Comparison of ENCODE assay signal across 18 cellular contexts in genomic region chr18:44693030-44693784, GRCh38.
DNase-seq lines count a peak whose midpoint lies in the region; ATAC-seq and TF ChIP-seq lines count a peak whose summit lies in the region.
"Had no signal": no experiment of that assay in that cellular context is flagged by ENCODE, and none has a peak within 500 bp of the region (broad histone marks: within the 10 kb centered on the region; RNA-seq: fewer than 3 reads in every experiment).

No MANE protein-coding gene starts in this region.

- H3K4me3 Mint-ChIP-seq in stimulated activated memory B cell treated with anti-CD40 and anti-IgM and Interleukin-4, amounts not matched to agents 10 μg/mL and 1 μg/mL and 100 μg/mL, for 72 hours, result no peak overlapping the region
- H3K4me3 Mint-ChIP-seq: activated CD4-positive, alpha-beta T cell treated with anti-CD3 and anti-CD28 coated beads, Interleukin-2, amount 10 ng/mL, durations not matched to agents 24 days and 14 days; activated naive CD8-positive, alpha-beta T cell treated with anti-CD3 and anti-CD28 coated beads, Interleukin-2, amount 10 ng/mL, durations not matched to agents 7 days and 5 days had no signal

- peak; percentile 37 for DNase-seq in activated CD8-positive, alpha-beta memory T cell treated with anti-CD3 and anti-CD28 coated beads for 24 hours
- DNase-seq in activated CD8-positive, alpha-beta memory T cell treated with anti-CD3 and anti-CD28 coated beads, Interleukin-2, amount 50 U/mL, for 48 hours, result no peak
- DNase-seq in RWPE2 (ENCODE audit: low spot score) (no peak), fibroblast of mammary gland (ENCODE audit: low read depth) (peak; percentile 81), OCI-M2 (lab: John Stamatoyannopoulos, UW; ENCODE audit: unreplicated experiment) (no peak)
- DNase-seq: activated CD4-positive, alpha-beta T cell treated with anti-CD3 and anti-CD28 coated beads, Interleukin-2, amount 10 ng/mL, durations not matched to agents 24 days and 14 days; activated naive CD8-positive, alpha-beta T cell treated with anti-CD3 and anti-CD28 coated beads, Interleukin-2, amount 10 ng/mL, durations not matched to agents 7 days and 5 days; activated T-cell treated with anti-CD3 and anti-CD28 coated beads, Interleukin-2, amount 50 U/mL, for 48 hours; effector CD4-positive, alpha-beta T cell; hypothalamus; left colon; NCI-H2029 treated with DMSO at 0.1 percent for 48 hours; NCI-H69 had no signal

- no peaks in the 10 kb centered on the region for H3K27me3 ChIP-seq in RWPE2 (ENCODE audit: insufficient read depth, poor library complexity, severe bottlenecking)
- H3K27me3 ChIP-seq: right atrium auricular region had no signal

- peak; percentile 89 for ATAC-seq in RWPE2 (ENCODE audit: low read depth)
- no peak for ATAC-seq in stimulated activated memory B cell treated with anti-CD40 and anti-IgM and Interleukin-4, amounts not matched to agents 10 μg/mL and 1 μg/mL and 100 μg/mL, for 72 hours
- no peak for ATAC-seq in HG03135 (IDR thresholded peaks at IDR 0.05; ENCODE audit: unreplicated experiment)
- no peak for ATAC-seq in GM19455 (IDR thresholded peaks at IDR 0.05; ENCODE audit: unreplicated experiment)
- ATAC-seq: left colon had no signal

- H3K4me3 ChIP-seq in RWPE2 (ENCODE audit: severe bottlenecking) (no peak overlapping the region), fibroblast of mammary gland (ENCODE audit: control insufficient read depth, low read depth, low read length) (no peak overlapping the region)
- H3K4me3 ChIP-seq: right atrium auricular region had no signal

- no peaks in the 10 kb centered on the region for H3K27me3 Mint-ChIP-seq in stimulated activated memory B cell treated with anti-CD40 and anti-IgM and Interleukin-4, amounts not matched to agents 10 μg/mL and 1 μg/mL and 100 μg/mL, for 72 hours

- peaks cover 25% of the 10 kb centered on the region for H3K4me1 ChIP-seq in RWPE2 (ENCODE audit: insufficient read depth, poor library complexity, severe bottlenecking)

- H3K27ac Mint-ChIP-seq in stimulated activated memory B cell treated with anti-CD40 and anti-IgM and Interleukin-4, amounts not matched to agents 10 μg/mL and 1 μg/mL and 100 μg/mL, for 72 hours, result peak overlapping the region; percentile 8
- H3K27ac Mint-ChIP-seq: activated CD4-positive, alpha-beta T cell treated with anti-CD3 and anti-CD28 coated beads, Interleukin-2, amount 10 ng/mL, durations not matched to agents 24 days and 14 days; activated naive CD8-positive, alpha-beta T cell treated with anti-CD3 and anti-CD28 coated beads, Interleukin-2, amount 10 ng/mL, durations not matched to agents 7 days and 5 days had no signal

- no peak for TF ChIP-seq CTCF in RWPE2 (IDR thresholded peaks at IDR 0.05; ENCODE audit: poor library complexity, severe bottlenecking)
- TF ChIP-seq CTCF in fibroblast of mammary gland (conservative IDR thresholded peaks at IDR 0.05; ENCODE audit: control insufficient read depth, insufficient read depth, low read depth, low read length), result no peak

- H3K4me1 Mint-ChIP-seq in stimulated activated memory B cell treated with anti-CD40 and anti-IgM and Interleukin-4, amounts not matched to agents 10 μg/mL and 1 μg/mL and 100 μg/mL, for 72 hours, result peaks cover 80% of the 10 kb centered on the region

- no peaks in the 10 kb centered on the region for H3K36me3 ChIP-seq in RWPE2 (ENCODE audit: low read depth)
- H3K36me3 ChIP-seq: neutrophil, right atrium auricular region had no signal

- peak overlapping the region; percentile 90 for H3K27ac ChIP-seq in RWPE2 (ENCODE audit: poor library complexity, severe bottlenecking)
- H3K27ac ChIP-seq: neutrophil, right atrium auricular region had no signal

- peaks cover 62% of the 10 kb centered on the region for H3K36me3 Mint-ChIP-seq in stimulated activated memory B cell treated with anti-CD40 and anti-IgM and Interleukin-4, amounts not matched to agents 10 μg/mL and 1 μg/mL and 100 μg/mL, for 72 hours

- no peaks in the 10 kb centered on the region for H3K9me3 ChIP-seq in RWPE2 (ENCODE audit: severe bottlenecking)
- H3K9me3 ChIP-seq: neutrophil, right atrium auricular region had no signal

- H3K9me3 Mint-ChIP-seq in stimulated activated memory B cell treated with anti-CD40 and anti-IgM and Interleukin-4, amounts not matched to agents 10 μg/mL and 1 μg/mL and 100 μg/mL, for 72 hours, result no peaks in the 10 kb centered on the region
- H3K9me3 Mint-ChIP-seq: activated naive CD8-positive, alpha-beta T cell treated with anti-CD3 and anti-CD28 coated beads, Interleukin-2, amount 10 ng/mL, durations not matched to agents 7 days and 5 days had no signal

Comparison
In these comparisons a context has a peak if more than half of its experiments do, and no peak if none do; other contexts are left out.
1. DNase-seq: peak in activated CD8-positive, alpha-beta memory T cell treated with anti-CD3 and anti-CD28 coated beads for 24 hours (single experiment) and fibroblast of mammary gland (single experiment); none in activated CD8-positive, alpha-beta memory T cell treated with anti-CD3 and anti-CD28 coated beads, Interleukin-2, amount 50 U/mL, for 48 hours (single experiment), RWPE2 (single experiment) and OCI-M2 (single experiment).